1 cellular context compared by ENCODE assay signal in genomic region chr12:80756875-80757274, GRCh38.
TF ChIP-seq lines count a peak whose summit lies in the region.

No MANE protein-coding gene starts in this region.

TF ChIP-seq in SK-N-SH, 30 proteins besides CTCF, POLR2A, EP300 and RAD21 (continued from another document):
- TF ChIP-seq USF1 (IDR thresholded peaks at IDR 0.05; ENCODE audit: borderline replicate concordance, low read depth): no peak
